ENCODE assay signal across 1 cellular context in genomic region chr2:170843656-170844055, GRCh38.
TF ChIP-seq lines count a peak whose summit lies in the region.

No MANE protein-coding gene starts in this region.

TF ChIP-seq in HepG2, 621 proteins besides CTCF, POLR2A, EP300 and RAD21:
- TF ChIP-seq, protein P1, sequence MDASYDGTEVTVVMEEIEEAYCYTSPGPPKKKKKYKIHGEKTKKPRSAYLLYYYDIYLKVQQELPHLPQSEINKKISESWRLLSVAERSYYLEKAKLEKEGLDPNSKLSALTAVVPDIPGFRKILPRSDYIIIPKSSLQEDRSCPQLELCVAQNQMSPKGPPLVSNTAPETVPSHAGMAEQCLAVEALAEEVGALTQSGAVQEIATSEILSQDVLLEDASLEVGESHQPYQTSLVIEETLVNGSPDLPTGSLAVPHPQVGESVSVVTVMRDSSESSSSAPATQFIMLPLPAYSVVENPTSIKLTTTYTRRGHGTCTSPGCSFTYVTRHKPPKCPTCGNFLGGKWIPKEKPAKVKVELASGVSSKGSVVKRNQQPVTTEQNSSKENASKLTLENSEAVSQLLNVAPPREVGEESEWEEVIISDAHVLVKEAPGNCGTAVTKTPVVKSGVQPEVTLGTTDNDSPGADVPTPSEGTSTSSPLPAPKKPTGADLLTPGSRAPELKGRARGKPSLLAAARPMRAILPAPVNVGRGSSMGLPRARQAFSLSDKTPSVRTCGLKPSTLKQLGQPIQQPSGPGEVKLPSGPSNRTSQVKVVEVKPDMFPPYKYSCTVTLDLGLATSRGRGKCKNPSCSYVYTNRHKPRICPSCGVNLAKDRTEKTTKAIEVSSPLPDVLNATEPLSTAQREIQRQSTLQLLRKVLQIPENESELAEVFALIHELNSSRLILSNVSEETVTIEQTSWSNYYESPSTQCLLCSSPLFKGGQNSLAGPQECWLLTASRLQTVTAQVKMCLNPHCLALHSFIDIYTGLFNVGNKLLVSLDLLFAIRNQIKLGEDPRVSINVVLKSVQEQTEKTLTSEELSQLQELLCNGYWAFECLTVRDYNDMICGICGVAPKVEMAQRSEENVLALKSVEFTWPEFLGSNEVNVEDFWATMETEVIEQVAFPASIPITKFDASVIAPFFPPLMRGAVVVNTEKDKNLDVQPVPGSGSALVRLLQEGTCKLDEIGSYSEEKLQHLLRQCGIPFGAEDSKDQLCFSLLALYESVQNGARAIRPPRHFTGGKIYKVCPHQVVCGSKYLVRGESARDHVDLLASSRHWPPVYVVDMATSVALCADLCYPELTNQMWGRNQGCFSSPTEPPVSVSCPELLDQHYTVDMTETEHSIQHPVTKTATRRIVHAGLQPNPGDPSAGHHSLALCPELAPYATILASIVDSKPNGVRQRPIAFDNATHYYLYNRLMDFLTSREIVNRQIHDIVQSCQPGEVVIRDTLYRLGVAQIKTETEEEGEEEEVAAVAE (CRISPR knock-in tag; IDR thresholded peaks at IDR 0.05; ENCODE audit: borderline replicate concordance): no peak
- TF ChIP-seq, protein P2, sequence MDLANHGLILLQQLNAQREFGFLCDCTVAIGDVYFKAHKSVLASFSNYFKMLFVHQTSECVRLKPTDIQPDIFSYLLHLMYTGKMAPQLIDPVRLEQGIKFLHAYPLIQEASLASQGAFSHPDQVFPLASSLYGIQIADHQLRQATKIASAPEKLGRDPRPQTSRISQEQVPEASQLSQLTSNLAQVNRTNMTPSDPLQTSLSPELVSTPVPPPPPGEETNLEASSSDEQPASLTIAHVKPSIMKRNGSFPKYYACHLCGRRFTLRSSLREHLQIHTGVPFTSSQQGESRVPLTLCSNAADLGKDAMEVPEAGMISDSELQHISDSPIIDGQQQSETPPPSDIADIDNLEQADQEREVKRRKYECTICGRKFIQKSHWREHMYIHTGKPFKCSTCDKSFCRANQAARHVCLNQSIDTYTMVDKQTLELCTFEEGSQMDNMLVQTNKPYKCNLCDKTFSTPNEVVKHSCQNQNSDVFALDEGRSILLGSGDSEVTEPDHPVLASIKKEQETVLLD (CRISPR knock-in tag; IDR thresholded peaks at IDR 0.05; ENCODE audit: low read depth): no peak
- TF ChIP-seq MTA1 (CRISPR knock-in tag; IDR thresholded peaks at IDR 0.05; ENCODE audit: borderline replicate concordance) (no peak), ZNF841 (CRISPR knock-in tag; IDR thresholded peaks at IDR 0.05; ENCODE audit: borderline replicate concordance) (no peak), KDM5B (CRISPR knock-in tag; IDR thresholded peaks at IDR 0.05; ENCODE audit: borderline replicate concordance) (no peak)
TF ChIP-seq in HepG2: peak in this region for 0.
